ENCODE assay signal across 39 cellular contexts in genomic region chr20:12913781-12914443, GRCh38.
"Had no signal": no experiment of that assay in that cellular context is flagged by ENCODE, and none has a peak within 500 bp of the region (broad histone marks: within the 10 kb centered on the region; RNA-seq: fewer than 3 reads in every experiment).

No MANE protein-coding gene starts in this region.

- H3K9me3 ChIP-seq: ascending aorta had no signal

- H3K27me3 ChIP-seq: ascending aorta, cardiac muscle cell had no signal

- H3K4me3 ChIP-seq: ascending aorta, cardiac muscle cell had no signal

- H3K9me3 Mint-ChIP-seq: activated CD4-positive, alpha-beta memory T cell treated with anti-CD3 and anti-CD28 coated beads, Interleukin-2, amount 10 ng/mL, durations not matched to agents 7 days and 5 days; activated CD4-positive, alpha-beta T cell treated with anti-CD3 and anti-CD28 coated beads, Interleukin-2, amount 10 ng/mL, durations not matched to agents 7 days and 5 days; activated naive CD4-positive, alpha-beta T cell treated with anti-CD3 and anti-CD28 coated beads, Interleukin-2, amount 10 ng/mL, durations not matched to agents 7 days and 5 days; activated naive CD4-positive, alpha-beta T cell treated with anti-CD3 and anti-CD28 coated beads, Interleukin-2, amount 50 U/mL, for 24 hours; activated naive CD8-positive, alpha-beta T cell treated with anti-CD3 and anti-CD28 coated beads, Interleukin-2, amount 50 U/mL, for 24 hours; activated T-cell treated with anti-CD3 and anti-CD28 coated beads, Interleukin-2, amount 50 U/mL, for 24 hours; activated T-helper 2 cell treated with anti-CD3 and anti-CD28 coated beads, Interferon-gamma antibody, Interleukin-2, Interleukin-4, amounts not matched to agents 10 μg/mL and 5 μg/mL and 100 μg/mL, durations not matched to agents 14 hours and 24 hours and 36 hours; brain; T-helper 1 cell treated with Interleukin-12 subunit alpha and Interleukin-12 subunit beta and Interleukin-4 antibody, amounts not matched to agents 30 μg/mL and 1 μg/mL, for 36 hours; T-helper 2 cell treated with Interferon-gamma antibody and Interleukin-4, amounts not matched to agents 5 μg/mL and 100 μg/mL, for 36 hours had no signal

- ATAC-seq: activated CD4-positive, alpha-beta T cell treated with anti-CD3 and anti-CD28 coated beads for 36 hours; activated CD4-positive, CD25-positive, alpha-beta regulatory T cell treated with anti-CD3 and anti-CD28 coated beads, Interleukin-2, amount 50 U/mL, for 24 hours; activated CD8-positive, alpha-beta memory T cell treated with anti-CD3 and anti-CD28 coated beads, Interleukin-2, amount 10 ng/mL, durations not matched to agents 7 days and 5 days; activated CD8-positive, alpha-beta T cell treated with anti-CD3 and anti-CD28 coated beads, Interleukin-2, amount 10 ng/mL, durations not matched to agents 7 days and 5 days; activated naive CD8-positive, alpha-beta T cell treated with anti-CD3 and anti-CD28 coated beads, Interleukin-2, amount 50 U/mL, for 24 hours; WTC11 had no signal

- H3K27me3 Mint-ChIP-seq: activated CD4-positive, alpha-beta memory T cell treated with anti-CD3 and anti-CD28 coated beads, Interleukin-2, amount 10 ng/mL, durations not matched to agents 7 days and 5 days; activated CD8-positive, alpha-beta memory T cell treated with anti-CD3 and anti-CD28 coated beads, Interleukin-2, amount 10 ng/mL, durations not matched to agents 7 days and 5 days; activated naive CD4-positive, alpha-beta T cell treated with anti-CD3 and anti-CD28 coated beads, Interleukin-2, amount 10 ng/mL, durations not matched to agents 7 days and 5 days; activated T-cell treated with anti-CD3 and anti-CD28 coated beads, Interleukin-2, amount 50 U/mL, for 24 hours; central memory CD8-positive, alpha-beta T cell had no signal

- H3K4me1 ChIP-seq: ascending aorta had no signal

- H3K36me3 ChIP-seq: ascending aorta, cardiac muscle cell, WERI-Rb-1 had no signal

- DNase-seq: activated CD4-positive, alpha-beta memory T cell treated with anti-CD3 and anti-CD28 coated beads, Interleukin-2, amount 10 ng/mL, durations not matched to agents 7 days and 5 days; activated CD4-positive, alpha-beta T cell treated with anti-CD3 and anti-CD28 coated beads for 1 hour; activated CD4-positive, alpha-beta T cell treated with anti-CD3 and anti-CD28 coated beads for 36 hours; activated CD4-positive, alpha-beta T cell treated with anti-CD3 and anti-CD28 coated beads for 48 hours; activated CD4-positive, alpha-beta T cell treated with anti-CD3 and anti-CD28 coated beads, Interleukin-2, amount 10 ng/mL, durations not matched to agents 7 days and 5 days; activated CD4-positive, alpha-beta T cell treated with anti-CD3 and anti-CD28 coated beads, Interleukin-2, amount 50 U/mL, for 48 hours; activated CD4-positive, CD25-positive, alpha-beta regulatory T cell; activated CD8-positive, alpha-beta memory T cell treated with anti-CD3 and anti-CD28 coated beads for 24 hours; activated CD8-positive, alpha-beta memory T cell treated with anti-CD3 and anti-CD28 coated beads, Interleukin-2, amount 10 ng/mL, durations not matched to agents 7 days and 5 days; activated CD8-positive, alpha-beta memory T cell treated with anti-CD3 and anti-CD28 coated beads, Interleukin-2, amount 50 U/mL, for 48 hours; activated CD8-positive, alpha-beta T cell treated with anti-CD3 and anti-CD28 coated beads, Interleukin-2, amount 10 ng/mL, durations not matched to agents 7 days and 5 days; activated effector memory CD4-positive, alpha-beta T cell treated with Interleukin-2 at 50 U/mL for 16 hours; activated gamma-delta T cell; activated naive CD4-positive, alpha-beta T cell treated with anti-CD3 and anti-CD28 coated beads, Interleukin-2, amount 10 ng/mL, durations not matched to agents 7 days and 5 days; activated naive CD4-positive, alpha-beta T cell treated with Interleukin-2 at 50 U/mL for 16 hours; activated naive CD8-positive, alpha-beta T cell treated with anti-CD3 and anti-CD28 coated beads, Interleukin-2, amount 10 ng/mL, durations not matched to agents 7 days and 5 days; activated naive CD8-positive, alpha-beta T cell treated with anti-CD3 and anti-CD28 coated beads, Interleukin-2, amount 50 U/mL, for 24 hours; activated T-cell treated with anti-CD3 and anti-CD28 coated beads, Interleukin-2, amount 50 U/mL, for 24 hours; activated T-cell treated with anti-CD3 and anti-CD28 coated beads, Interleukin-2, amount 50 U/mL, for 48 hours; amygdala; anterior cingulate cortex; caudate nucleus; cerebellar nuclear complex; T-helper 2 cell; T-helper 9 cell; WERI-Rb-1 had no signal

- FAIRE-seq: bronchial epithelial cell, TTC549 had no signal

- H3K4me3 Mint-ChIP-seq: activated CD4-positive, alpha-beta memory T cell treated with anti-CD3 and anti-CD28 coated beads, Interleukin-2, amount 10 ng/mL, durations not matched to agents 7 days and 5 days; activated CD4-positive, alpha-beta T cell treated with anti-CD3 and anti-CD28 coated beads for 36 hours; activated CD4-positive, alpha-beta T cell treated with anti-CD3 and anti-CD28 coated beads, Interleukin-2, amount 10 ng/mL, durations not matched to agents 7 days and 5 days; activated CD8-positive, alpha-beta memory T cell treated with anti-CD3 and anti-CD28 coated beads, Interleukin-2, amount 10 ng/mL, durations not matched to agents 7 days and 5 days; activated CD8-positive, alpha-beta T cell treated with anti-CD3 and anti-CD28 coated beads, Interleukin-2, amount 10 ng/mL, durations not matched to agents 7 days and 5 days; activated naive CD4-positive, alpha-beta T cell treated with anti-CD3 and anti-CD28 coated beads, Interleukin-2, amount 10 ng/mL, durations not matched to agents 7 days and 5 days; activated naive CD4-positive, alpha-beta T cell treated with anti-CD3 and anti-CD28 coated beads, Interleukin-2, amount 50 U/mL, for 24 hours; activated naive CD8-positive, alpha-beta T cell; activated naive CD8-positive, alpha-beta T cell treated with anti-CD3 and anti-CD28 coated beads, Interleukin-2, amount 10 ng/mL, durations not matched to agents 7 days and 5 days; activated naive CD8-positive, alpha-beta T cell treated with anti-CD3 and anti-CD28 coated beads, Interleukin-2, amount 50 U/mL, for 24 hours; activated T-cell treated with anti-CD3 and anti-CD28 coated beads, Interleukin-2, amount 50 U/mL, for 24 hours; brain; central memory CD8-positive, alpha-beta T cell; T-helper 1 cell treated with Interleukin-12 subunit alpha and Interleukin-12 subunit beta and Interleukin-4 antibody, amounts not matched to agents 30 μg/mL and 1 μg/mL, for 36 hours; T-helper 2 cell treated with Interferon-gamma antibody and Interleukin-4, amounts not matched to agents 5 μg/mL and 100 μg/mL, for 36 hours; WTC11 had no signal

- H3K36me3 Mint-ChIP-seq: activated CD8-positive, alpha-beta memory T cell treated with anti-CD3 and anti-CD28 coated beads, Interleukin-2, amount 10 ng/mL, durations not matched to agents 7 days and 5 days; activated naive CD4-positive, alpha-beta T cell treated with anti-CD3 and anti-CD28 coated beads, Interleukin-2, amount 10 ng/mL, durations not matched to agents 7 days and 5 days; activated naive CD4-positive, alpha-beta T cell treated with anti-CD3 and anti-CD28 coated beads, Interleukin-2, amount 50 U/mL, for 24 hours; activated naive CD8-positive, alpha-beta T cell; activated naive CD8-positive, alpha-beta T cell treated with anti-CD3 and anti-CD28 coated beads, Interleukin-2, amount 10 ng/mL, durations not matched to agents 7 days and 5 days; brain; WTC11 had no signal

- H3K27ac Mint-ChIP-seq: activated CD4-positive, alpha-beta memory T cell treated with anti-CD3 and anti-CD28 coated beads, Interleukin-2, amount 10 ng/mL, durations not matched to agents 7 days and 5 days; activated CD4-positive, alpha-beta T cell treated with anti-CD3 and anti-CD28 coated beads for 36 hours; activated CD4-positive, alpha-beta T cell treated with anti-CD3 and anti-CD28 coated beads, Interleukin-2, amount 10 ng/mL, durations not matched to agents 7 days and 5 days; activated CD8-positive, alpha-beta memory T cell treated with anti-CD3 and anti-CD28 coated beads, Interleukin-2, amount 10 ng/mL, durations not matched to agents 7 days and 5 days; activated CD8-positive, alpha-beta T cell treated with anti-CD3 and anti-CD28 coated beads, Interleukin-2, amount 10 ng/mL, durations not matched to agents 7 days and 5 days; activated naive CD4-positive, alpha-beta T cell treated with anti-CD3 and anti-CD28 coated beads, Interleukin-2, amount 10 ng/mL, durations not matched to agents 7 days and 5 days; activated naive CD4-positive, alpha-beta T cell treated with anti-CD3 and anti-CD28 coated beads, Interleukin-2, amount 50 U/mL, for 24 hours; activated naive CD8-positive, alpha-beta T cell; activated naive CD8-positive, alpha-beta T cell treated with anti-CD3 and anti-CD28 coated beads, Interleukin-2, amount 10 ng/mL, durations not matched to agents 7 days and 5 days; activated naive CD8-positive, alpha-beta T cell treated with anti-CD3 and anti-CD28 coated beads, Interleukin-2, amount 50 U/mL, for 24 hours; activated T-cell treated with anti-CD3 and anti-CD28 coated beads, Interleukin-2, amount 50 U/mL, for 24 hours; activated T-helper 2 cell treated with anti-CD3 and anti-CD28 coated beads, Interferon-gamma antibody, Interleukin-2, Interleukin-4, amounts not matched to agents 10 μg/mL and 5 μg/mL and 100 μg/mL, durations not matched to agents 14 hours and 24 hours and 36 hours; brain; T-helper 1 cell treated with Interleukin-12 subunit alpha and Interleukin-12 subunit beta and Interleukin-4 antibody, amounts not matched to agents 30 μg/mL and 1 μg/mL, for 36 hours; T-helper 2 cell treated with Interferon-gamma antibody and Interleukin-4, amounts not matched to agents 5 μg/mL and 100 μg/mL, for 36 hours; WTC11 had no signal

- H3K27ac ChIP-seq: ascending aorta, WERI-Rb-1 had no signal

- H3K4me1 Mint-ChIP-seq: activated CD4-positive, alpha-beta memory T cell treated with anti-CD3 and anti-CD28 coated beads, Interleukin-2, amount 10 ng/mL, durations not matched to agents 7 days and 5 days; activated CD4-positive, alpha-beta T cell treated with anti-CD3 and anti-CD28 coated beads for 36 hours; activated CD4-positive, alpha-beta T cell treated with anti-CD3 and anti-CD28 coated beads, Interleukin-2, amount 10 ng/mL, durations not matched to agents 7 days and 5 days; activated CD8-positive, alpha-beta memory T cell treated with anti-CD3 and anti-CD28 coated beads, Interleukin-2, amount 10 ng/mL, durations not matched to agents 7 days and 5 days; activated naive CD4-positive, alpha-beta T cell treated with anti-CD3 and anti-CD28 coated beads, Interleukin-2, amount 10 ng/mL, durations not matched to agents 7 days and 5 days; activated naive CD4-positive, alpha-beta T cell treated with anti-CD3 and anti-CD28 coated beads, Interleukin-2, amount 50 U/mL, for 24 hours; activated naive CD8-positive, alpha-beta T cell treated with anti-CD3 and anti-CD28 coated beads, Interleukin-2, amount 10 ng/mL, durations not matched to agents 7 days and 5 days; activated naive CD8-positive, alpha-beta T cell treated with anti-CD3 and anti-CD28 coated beads, Interleukin-2, amount 50 U/mL, for 24 hours; central memory CD8-positive, alpha-beta T cell had no signal
